22 cellular contexts compared by ENCODE assay signal in genomic region chr13:59721889-59722579, GRCh38.
"Had no signal": no experiment of that assay in that cellular context is flagged by ENCODE, and none has a peak within 500 bp of the region (broad histone marks: within the 10 kb centered on the region; RNA-seq: fewer than 3 reads in every experiment).

No MANE protein-coding gene starts in this region.

- H3K27ac Mint-ChIP-seq: brain; dendritic cell treated with granulocyte-macrophage colony-stimulating factor and Interleukin-4, amounts not matched to agents 40 ng/mL and 50 ng/mL, for 4 days; progenitor cell of endocrine pancreas had no signal

- H3K4me3 ChIP-seq: left lung, lung, sigmoid colon, smooth muscle cell had no signal

- DNase-seq: activated CD4-positive, alpha-beta T cell treated with anti-CD3 and anti-CD28 coated beads, Interleukin-2, amount 50 U/mL, for 48 hours; activated CD4-positive, CD25-positive, alpha-beta regulatory T cell treated with anti-CD3 and anti-CD28 coated beads, Interleukin-2, amount 50 U/mL, for 72 hours; activated effector memory CD4-positive, alpha-beta T cell treated with anti-CD3 and anti-CD28 coated beads, Interleukin-2, amount 50 U/mL, for 16 hours; activated naive CD4-positive, alpha-beta T cell treated with anti-CD3 and anti-CD28 coated beads, Interleukin-2, amount 10 ng/mL, durations not matched to agents 7 days and 5 days; amygdala; effector CD4-positive, alpha-beta T cell; erythroblast; foreskin fibroblast; immature natural killer cell; left lung; naive thymus-derived CD4-positive, alpha-beta T cell; retina; sigmoid colon; stimulated activated CD4-positive, alpha-beta T cell treated with anti-CD3 and anti-CD28 coated beads, Interleukin-2, amount 100 ng/mL, for 48 hours; stimulated activated CD8-positive, alpha-beta memory T cell treated with anti-CD3 and anti-CD28 coated beads, Interleukin-4, amount 100 ng/mL, for 48 hours; T-helper 1 cell; WERI-Rb-1 had no signal

- H3K36me3 Mint-ChIP-seq: activated naive CD4-positive, alpha-beta T cell treated with anti-CD3 and anti-CD28 coated beads, Interleukin-2, amount 10 ng/mL, durations not matched to agents 7 days and 5 days; brain; immature natural killer cell; naive thymus-derived CD4-positive, alpha-beta T cell had no signal

- H3K4me1 Mint-ChIP-seq: brain had no signal

- H3K4me3 Mint-ChIP-seq: activated naive CD4-positive, alpha-beta T cell treated with anti-CD3 and anti-CD28 coated beads, Interleukin-2, amount 10 ng/mL, durations not matched to agents 7 days and 5 days; brain; dendritic cell treated with granulocyte-macrophage colony-stimulating factor and Interleukin-4, amounts not matched to agents 40 ng/mL and 50 ng/mL, for 4 days; immature natural killer cell had no signal

- H3K9me3 Mint-ChIP-seq: activated naive CD4-positive, alpha-beta T cell treated with anti-CD3 and anti-CD28 coated beads, Interleukin-2, amount 10 ng/mL, durations not matched to agents 7 days and 5 days; brain; dendritic cell treated with granulocyte-macrophage colony-stimulating factor and Interleukin-4, amounts not matched to agents 40 ng/mL and 50 ng/mL, for 4 days; naive thymus-derived CD4-positive, alpha-beta T cell had no signal

- H3K27me3 Mint-ChIP-seq: activated naive CD4-positive, alpha-beta T cell treated with anti-CD3 and anti-CD28 coated beads, Interleukin-2, amount 10 ng/mL, durations not matched to agents 7 days and 5 days; brain; dendritic cell treated with granulocyte-macrophage colony-stimulating factor and Interleukin-4, amounts not matched to agents 40 ng/mL and 50 ng/mL, for 4 days; naive thymus-derived CD4-positive, alpha-beta T cell; progenitor cell of endocrine pancreas had no signal
